In genomic region chr5:160353379-160353778, GRCh38 we compare ENCODE assay signal across 19 cellular contexts. TPM values are rescaled to one million over a fixed set of nuclear protein-coding genes. Genes with fewer than 3 reads are reported as not detected.
DNase-seq lines count a peak whose midpoint lies in the region; ATAC-seq and TF ChIP-seq lines count a peak whose summit lies in the region.
"Had no signal": no experiment of that assay in that cellular context is flagged by ENCODE, and none has a peak within 500 bp of the region (broad histone marks: within the 10 kb centered on the region; RNA-seq: fewer than 3 reads in every experiment).

No MANE protein-coding gene starts in this region.

- peaks cover 19 to 32% of the 10 kb centered on the region in 2 donors for H3K4me1 ChIP-seq in thoracic aorta (ENCODE audit: control insufficient read depth in 1 of 2, low read depth in 2 of 2)
- H3K4me1 ChIP-seq: BE2C, breast epithelium had no signal

- H3K36me3 ChIP-seq in thoracic aorta, result peaks cover 9% of the 10 kb centered on the region
- H3K36me3 ChIP-seq: BE2C, breast epithelium had no signal

- no peaks in the 10 kb centered on the region for H3K9me3 ChIP-seq in thoracic aorta
- H3K9me3 ChIP-seq: BE2C, breast epithelium, SJCRH30 had no signal

- no peaks in the 10 kb centered on the region for H3K27me3 ChIP-seq in thoracic aorta (replicated peaks; ENCODE audit: insufficient read depth)
- H3K27me3 ChIP-seq: BE2C, breast epithelium, SJCRH30 had no signal

- peak overlapping the region; percentile 72 to 85 for H3K27ac ChIP-seq in thoracic aorta
- H3K27ac ChIP-seq: breast epithelium, SJCRH30 had no signal

- H3K4me1 Mint-ChIP-seq in activated CD4-positive, alpha-beta T cell treated with anti-CD3 and anti-CD28 coated beads, Interleukin-2, amount 10 ng/mL, durations not matched to agents 7 days and 5 days, result no peaks in the 10 kb centered on the region

- in situ Hi-C loops in GM13977 (cut with MboI; ENCODE audit: low pct_unique_long_range_greater_than_20kb, low sequenced_read_pairs, unreplicated experiment), result no loop called here

- no peaks in the 10 kb centered on the region for H3K9me3 Mint-ChIP-seq in activated CD4-positive, alpha-beta T cell treated with anti-CD3 and anti-CD28 coated beads, Interleukin-2, amount 10 ng/mL, durations not matched to agents 7 days and 5 days
- H3K9me3 Mint-ChIP-seq: nephron had no signal

- H3K36me3 Mint-ChIP-seq in activated CD4-positive, alpha-beta T cell treated with anti-CD3 and anti-CD28 coated beads, Interleukin-2, amount 10 ng/mL, durations not matched to agents 7 days and 5 days (ENCODE audit: low read depth), result no peaks in the 10 kb centered on the region

- no peak overlapping the region for H3K4me3 Mint-ChIP-seq in activated CD4-positive, alpha-beta T cell treated with anti-CD3 and anti-CD28 coated beads, Interleukin-2, amount 10 ng/mL, durations not matched to agents 7 days and 5 days
- H3K4me3 Mint-ChIP-seq: nephron had no signal

- POLR2A ChIA-PET in activated CD4-positive, alpha-beta T cell treated with anti-CD3 and anti-CD28 coated beads, Interleukin-2, amount 10 ng/mL, durations not matched to agents 7 days and 5 days (lab: Charles Lee), result no interaction called here

- CTCF ChIA-PET in activated CD4-positive, alpha-beta T cell treated with anti-CD3 and anti-CD28 coated beads, Interleukin-2, amount 10 ng/mL, durations not matched to agents 7 days and 5 days (lab: Charles Lee), result no interaction called here

- H3K27ac Mint-ChIP-seq in activated CD4-positive, alpha-beta T cell treated with anti-CD3 and anti-CD28 coated beads, Interleukin-2, amount 10 ng/mL, durations not matched to agents 7 days and 5 days, result no peak overlapping the region
- H3K27ac Mint-ChIP-seq: nephron had no signal

- H3K4me3 ChIP-seq in thoracic aorta, result peak overlapping the region; percentile 37
- H3K4me3 ChIP-seq: breast epithelium, lung, SJCRH30 had no signal

- no peak for TF ChIP-seq CTCF in thoracic aorta (IDR thresholded peaks at IDR 0.05)
- no peak for TF ChIP-seq CTCF in GM13977 (IDR thresholded peaks at IDR 0.05; ENCODE audit: extremely low read depth, insufficient read depth, missing control alignments)

- no peaks in the 10 kb centered on the region for H3K27me3 Mint-ChIP-seq in activated CD4-positive, alpha-beta T cell treated with anti-CD3 and anti-CD28 coated beads, Interleukin-2, amount 10 ng/mL, durations not matched to agents 7 days and 5 days

- peak; percentile 88 for ATAC-seq in thoracic aorta (ENCODE audit: insufficient number of reproducible peaks, low FRiP score, low read depth)

- DNase-seq in amygdala (lab: John Stamatoyannopoulos, UW) (peak in 35 of 56 donors; percentile 4 to 84 (median 32)), fibroblast of gingiva (ENCODE audit: low read depth) (peak; percentile 15), mesenteric fat pad (ENCODE audit: low spot score) (peak; percentile 53), thoracic aorta (ENCODE audit: low spot score) (peak; percentile 72), GM13977 (ENCODE audit: low spot score) (no peak), DMS53 treated with DMSO at 0.1 percent for 48 hours (lab: John Stamatoyannopoulos, UW; ENCODE audit: unreplicated experiment) (no peak)
- DNase-seq in activated CD4-positive, alpha-beta T cell treated with anti-CD3 and anti-CD28 coated beads, Interleukin-2, amount 10 ng/mL, durations not matched to agents 7 days and 5 days, result no peak
- DNase-seq: activated naive CD4-positive, alpha-beta T cell treated with anti-CD3 and anti-CD28 coated beads, Interleukin-2, amount 50 U/mL, for 16 hours; BE2C; effector CD8-positive, alpha-beta T cell; NCI-H187; NCI-H446; SJCRH30; stimulated activated CD4-positive, alpha-beta T cell treated with anti-CD3 and anti-CD28 coated beads, Interleukin-2, amount 100 ng/mL, for 24 hours; T-helper 9 cell had no signal

RNA-seq across cellular contexts. Expression of gene C1QTNF2, which starts 17.0 kb away (rescaled TPM):
- 0.64 TPM for total RNA-seq in mesenteric fat pad
- total RNA-seq in thoracic aorta, result 10 to 100 TPM in 1 of 2 donors, 1 to 10 TPM in 1; 8.3 to 13.8 TPM
- not detected for total RNA-seq in activated CD4-positive, alpha-beta T cell treated with anti-CD3 and anti-CD28 coated beads, Interleukin-2, amount 10 ng/mL, durations not matched to agents 7 days and 5 days
- total RNA-seq: MCF 10A had no signal

RNA-seq across cellular contexts. Expression of gene CCNJL, which starts 41.0 kb away (rescaled TPM):
- total RNA-seq in mesenteric fat pad (0.80 TPM), thoracic aorta (1 to 10 TPM in 1 of 2 donors, under 1 TPM in 1; 0.54 to 3.0 TPM)
- not detected for total RNA-seq in activated CD4-positive, alpha-beta T cell treated with anti-CD3 and anti-CD28 coated beads, Interleukin-2, amount 10 ng/mL, durations not matched to agents 7 days and 5 days

RNA-seq across cellular contexts. Expression of gene FAM200C, which starts 46.5 kb away (rescaled TPM):
- total RNA-seq in mesenteric fat pad, result 1.9 TPM
- 1 to 10 TPM; 2.7 to 6.0 TPM for total RNA-seq in thoracic aorta
- under 1 TPM; 0.62 to 0.73 TPM for total RNA-seq in activated CD4-positive, alpha-beta T cell treated with anti-CD3 and anti-CD28 coated beads, Interleukin-2, amount 10 ng/mL, durations not matched to agents 7 days and 5 days

Comparison
In these comparisons a context has a peak if more than half of its experiments do, and no peak if none do; other contexts are left out.
1. DNase-seq: peak in amygdala (35 of 56), fibroblast of gingiva (single experiment), mesenteric fat pad (single experiment) and thoracic aorta (single experiment); none in activated CD4-positive, alpha-beta T cell treated with anti-CD3 and anti-CD28 coated beads, Interleukin-2, amount 10 ng/mL, durations not matched to agents 7 days and 5 days (single experiment), GM13977 (single experiment) and DMS53 treated with DMSO at 0.1 percent for 48 hours (single experiment).